27 cellular contexts compared by ENCODE assay signal in genomic region chr1:237191403-237191802, GRCh38.
"Had no signal": no experiment of that assay in that cellular context is flagged by ENCODE, and none has a peak within 500 bp of the region (broad histone marks: within the 10 kb centered on the region; RNA-seq: fewer than 3 reads in every experiment).

No MANE protein-coding gene starts in this region.

- H3K4me3 ChIP-seq: neural progenitor cell, ovary, psoas muscle, right lobe of liver, sigmoid colon, stomach, testis, tibial nerve, upper lobe of left lung, vagina had no signal

- H3K36me3 Mint-ChIP-seq: natural killer cell; neural progenitor cell; stimulated activated effector memory CD8-positive, alpha-beta T cell treated with anti-CD3 and anti-CD28 coated beads, Interleukin-12 subunit alpha, Interleukin-12 subunit beta, amount 100 ng/mL, for 72 hours; stimulated activated naive B cell treated with anti-CD40 and anti-IgM and Interleukin-4, amounts not matched to agents 10 μg/mL and 1 μg/mL and 100 μg/mL, for 72 hours had no signal

- H3K9me3 ChIP-seq: ovary, psoas muscle, right lobe of liver, sigmoid colon, stomach, testis, tibial nerve, upper lobe of left lung, vagina had no signal

- H3K27me3 ChIP-seq: neural progenitor cell, ovary, right lobe of liver, sigmoid colon, stomach, testis, tibial nerve, upper lobe of left lung, vagina had no signal

- H3K4me1 ChIP-seq: neural progenitor cell, parathyroid adenoma, psoas muscle, right lobe of liver, stomach, tibial nerve, upper lobe of left lung, vagina had no signal

- H2AFZ ChIP-seq: neural progenitor cell, parathyroid adenoma had no signal

- H3K9me3 Mint-ChIP-seq: nephron; neural progenitor cell; stimulated activated effector memory CD8-positive, alpha-beta T cell treated with anti-CD3 and anti-CD28 coated beads, Interleukin-12 subunit alpha, Interleukin-12 subunit beta, amount 100 ng/mL, for 72 hours; stimulated activated naive B cell treated with anti-CD40 and anti-IgM and Interleukin-4, amounts not matched to agents 10 μg/mL and 1 μg/mL and 100 μg/mL, for 72 hours; stimulated activated naive CD8-positive, alpha-beta T cell treated with anti-CD3 and anti-CD28 coated beads, Interleukin-15, Interleukin-2, amounts not matched to agents 100 ng/mL and 50 ng/mL, for 24 hours had no signal

- DNase-seq: natural killer cell; occipital lobe; ovary; posterior cingulate gyrus; psoas muscle; right cardiac atrium; right lobe of liver; sigmoid colon; small intestine; stimulated activated CD4-positive, alpha-beta T cell treated with anti-CD3 and anti-CD28 coated beads, Interleukin-15, amount 100 ng/mL, for 24 hours; stimulated activated CD4-positive, alpha-beta T cell treated with anti-CD3 and anti-CD28 coated beads, Interleukin-2, amount 100 ng/mL, for 24 hours; stimulated activated CD4-positive, alpha-beta T cell treated with anti-CD3 and anti-CD28 coated beads, Interleukin-2, amount 100 ng/mL, for 48 hours; stimulated activated CD4-positive, alpha-beta T cell treated with anti-CD3 and anti-CD28 coated beads, Interleukin-4, amount 100 ng/mL, for 24 hours; stimulated activated naive B cell treated with anti-CD40 and anti-IgM and Interleukin-4, amounts not matched to agents 10 μg/mL and 1 μg/mL and 100 μg/mL, for 72 hours; stimulated activated naive CD4-positive, alpha-beta T cell treated with Interleukin-2 at 50 U/mL for 16 hours; stomach; testis; trophoblast cell; upper lobe of left lung had no signal

- H3K79me2 ChIP-seq: parathyroid adenoma had no signal

- ATAC-seq: natural killer cell; psoas muscle; right cardiac atrium; right lobe of liver; stimulated activated effector memory CD8-positive, alpha-beta T cell treated with anti-CD3 and anti-CD28 coated beads, Interleukin-12 subunit alpha, Interleukin-12 subunit beta, amount 100 ng/mL, for 72 hours; stimulated activated naive B cell treated with anti-CD40 and anti-IgM and Interleukin-4, amounts not matched to agents 10 μg/mL and 1 μg/mL and 100 μg/mL, for 72 hours had no signal

- H3K27ac Mint-ChIP-seq: natural killer cell; nephron; neural progenitor cell; progenitor cell of endocrine pancreas; stimulated activated effector memory CD8-positive, alpha-beta T cell treated with anti-CD3 and anti-CD28 coated beads, Interleukin-12 subunit alpha, Interleukin-12 subunit beta, amount 100 ng/mL, for 72 hours; stimulated activated naive B cell treated with anti-CD40 and anti-IgM and Interleukin-4, amounts not matched to agents 10 μg/mL and 1 μg/mL and 100 μg/mL, for 72 hours; stimulated activated naive CD8-positive, alpha-beta T cell treated with anti-CD3 and anti-CD28 coated beads, Interleukin-15, Interleukin-2, amounts not matched to agents 100 ng/mL and 50 ng/mL, for 24 hours had no signal

- H3K4me3 Mint-ChIP-seq: natural killer cell; nephron; neural progenitor cell; stimulated activated effector memory CD8-positive, alpha-beta T cell treated with anti-CD3 and anti-CD28 coated beads, Interleukin-12 subunit alpha, Interleukin-12 subunit beta, amount 100 ng/mL, for 72 hours; stimulated activated naive B cell treated with anti-CD40 and anti-IgM and Interleukin-4, amounts not matched to agents 10 μg/mL and 1 μg/mL and 100 μg/mL, for 72 hours; stimulated activated naive CD8-positive, alpha-beta T cell treated with anti-CD3 and anti-CD28 coated beads, Interleukin-15, Interleukin-2, amounts not matched to agents 100 ng/mL and 50 ng/mL, for 24 hours had no signal

- H3K4me2 ChIP-seq: neural progenitor cell had no signal

- H3K27ac ChIP-seq: neural progenitor cell, ovary, parathyroid adenoma, psoas muscle, right lobe of liver, sigmoid colon, stomach, tibial nerve, upper lobe of left lung, vagina had no signal

- H3K27me3 Mint-ChIP-seq: progenitor cell of endocrine pancreas; stimulated activated naive B cell treated with anti-CD40 and anti-IgM and Interleukin-4, amounts not matched to agents 10 μg/mL and 1 μg/mL and 100 μg/mL, for 72 hours had no signal

- H3K4me1 Mint-ChIP-seq: natural killer cell; neural progenitor cell; stimulated activated effector memory CD8-positive, alpha-beta T cell treated with anti-CD3 and anti-CD28 coated beads, Interleukin-12 subunit alpha, Interleukin-12 subunit beta, amount 100 ng/mL, for 72 hours; stimulated activated naive B cell treated with anti-CD40 and anti-IgM and Interleukin-4, amounts not matched to agents 10 μg/mL and 1 μg/mL and 100 μg/mL, for 72 hours had no signal

- H3K36me3 ChIP-seq: neural progenitor cell, ovary, right lobe of liver, sigmoid colon, stomach, tibial nerve, upper lobe of left lung, vagina had no signal
